ENCODE assay signal across 22 cellular contexts in genomic region chr18:22175326-22175725, GRCh38. TPM values are rescaled to one million over a fixed set of nuclear protein-coding genes. Genes with fewer than 3 reads are reported as not detected.
DNase-seq lines count a peak whose midpoint lies in the region; ATAC-seq and TF ChIP-seq lines count a peak whose summit lies in the region.
"Had no signal": no experiment of that assay in that cellular context is flagged by ENCODE, and none has a peak within 500 bp of the region (broad histone marks: within the 10 kb centered on the region; RNA-seq: fewer than 3 reads in every experiment).

No MANE protein-coding gene starts in this region.

- H3K9ac ChIP-seq in endocrine pancreas (ENCODE audit: control insufficient read depth, insufficient read depth, low read length) (no peak overlapping the region), mucosa of stomach (ENCODE audit: low read length) (peak overlapping the region; percentile 87)
- H3K9ac ChIP-seq: BLaER1 treated with 17β-estradiol and CSF1 and Interleukin-3, amounts not matched to agents 10 nM and 100 nM; SK-N-SH had no signal

- ATAC-seq in upper lobe of left lung (ENCODE audit: low FRiP score in 2 of 2) (no peak), GM21367 (IDR thresholded peaks at IDR 0.05; ENCODE audit: unreplicated experiment) (no peak)

- no peak overlapping the region for H3K27ac Mint-ChIP-seq in activated naive CD4-positive, alpha-beta T cell treated with anti-CD3 and anti-CD28 coated beads for 36 hours

- no peaks in the 10 kb centered on the region for H3K9me3 Mint-ChIP-seq in activated naive CD4-positive, alpha-beta T cell treated with anti-CD3 and anti-CD28 coated beads for 36 hours

- peaks cover 43% of the 10 kb centered on the region for H3K4me1 ChIP-seq in cardiac muscle cell (ENCODE audit: low read depth)
- peaks cover 23% of the 10 kb centered on the region for H3K4me1 ChIP-seq in endocrine pancreas (ENCODE audit: control insufficient read depth, insufficient read depth, low read length)
- peaks cover 20% of the 10 kb centered on the region for H3K4me1 ChIP-seq in mucosa of stomach (ENCODE audit: control insufficient read depth, insufficient read depth, low read length)
- peaks cover 11 to 52% (median 15%) of the 10 kb centered on the region in 4 donors for H3K4me1 ChIP-seq in upper lobe of left lung

- peaks cover 47% of the 10 kb centered on the region for H3K36me3 ChIP-seq in cardiac muscle cell
- H3K36me3 ChIP-seq in endocrine pancreas (ENCODE audit: control insufficient read depth, insufficient read depth, low read length) = no peaks in the 10 kb centered on the region
- peaks cover 36% of the 10 kb centered on the region for H3K36me3 ChIP-seq in mucosa of stomach (ENCODE audit: control insufficient read depth, insufficient read depth, low read length)
- peaks cover 0 to 23% (median 3%) of the 10 kb centered on the region in 4 donors for H3K36me3 ChIP-seq in upper lobe of left lung
- H3K36me3 ChIP-seq: esophagus squamous epithelium had no signal

- CTCF ChIA-PET in activated naive CD4-positive, alpha-beta T cell treated with anti-CD3 and anti-CD28 coated beads for 36 hours (lab: Charles Lee) = no interaction called here

- intact Hi-C loops in cardiac septum (cut with DNase I) = loop anchor here (2.0 kb wide), 1 partner anchor 385 kb away; no protein-coding TSS in a partner anchor
- intact Hi-C loops in activated naive CD4-positive, alpha-beta T cell treated with anti-CD3 and anti-CD28 coated beads for 36 hours (cut with micrococcal nuclease) = no loop called here

- H3K4me3 Mint-ChIP-seq in activated naive CD4-positive, alpha-beta T cell treated with anti-CD3 and anti-CD28 coated beads for 36 hours = no peak overlapping the region

- no peaks in the 10 kb centered on the region for H3K27me3 ChIP-seq in cardiac muscle cell
- no peaks in the 10 kb centered on the region for H3K27me3 ChIP-seq in endocrine pancreas (ENCODE audit: control insufficient read depth, insufficient read depth, low read length)
- peaks cover 2% of the 10 kb centered on the region for H3K27me3 ChIP-seq in mucosa of stomach (ENCODE audit: control insufficient read depth, insufficient read depth, low read length)
- peaks cover 0 to 5% (median 1%) of the 10 kb centered on the region in 4 donors for H3K27me3 ChIP-seq in upper lobe of left lung

- peak in 1 of 4 donors; percentile 5 for TF ChIP-seq EP300 in upper lobe of left lung (IDR thresholded peaks at IDR 0.05)

- peak overlapping the region; percentile 99 for H3K27ac ChIP-seq in cardiac muscle cell
- peak overlapping the region; percentile 94 to 98 (median 97) for H3K27ac ChIP-seq in upper lobe of left lung
- H3K27ac ChIP-seq: BLaER1 treated with 17β-estradiol and CSF1 and Interleukin-3, amounts not matched to agents 10 nM and 100 nM; esophagus squamous epithelium; PC-9; skin epidermis; tibial nerve had no signal

- H3K9me3 ChIP-seq in cardiac muscle cell (ENCODE audit: low read depth) (no peaks in the 10 kb centered on the region), endocrine pancreas (ENCODE audit: control insufficient read depth, low read length) (no peaks in the 10 kb centered on the region), mucosa of stomach (ENCODE audit: control insufficient read depth, low read length) (no peaks in the 10 kb centered on the region), upper lobe of left lung (no peaks in the 10 kb centered on the region)
- H3K9me3 ChIP-seq: esophagus squamous epithelium, SK-N-SH, tibial nerve had no signal

- H3K4me3 ChIP-seq in cardiac muscle cell (peak overlapping the region; percentile 94), endocrine pancreas (ENCODE audit: control insufficient read depth, insufficient read depth, low read length) (peak overlapping the region; percentile 57), mucosa of stomach (ENCODE audit: low read length) (peak overlapping the region; percentile 63), upper lobe of left lung (peak overlapping the region in 2 of 4 donors; percentile 73 to 78)
- H3K4me3 ChIP-seq: BLaER1 treated with 17β-estradiol and CSF1 and Interleukin-3, amounts not matched to agents 10 nM and 100 nM; esophagus squamous epithelium; skin epidermis had no signal

- H3K4me1 Mint-ChIP-seq in activated naive CD4-positive, alpha-beta T cell treated with anti-CD3 and anti-CD28 coated beads for 36 hours (ENCODE audit: low read depth) = peaks cover 7% of the 10 kb centered on the region

- TF ChIP-seq CTCF in cardiac muscle cell (IDR thresholded peaks at IDR 0.05; ENCODE audit: low read depth, low read length) (no peak), upper lobe of left lung (IDR thresholded peaks at IDR 0.05) (no peak)

- DNase-seq in cardiac muscle cell (ENCODE audit: low read depth in 1 of 2, low spot score in 1 of 2) (no peak), cardiac septum (ENCODE audit: low spot score) (no peak), upper lobe of left lung (no peak), DMS 273 treated with DMSO at 0.1 percent for 48 hours (lab: John Stamatoyannopoulos, UW) (no peak)
- DNase-seq in activated naive CD4-positive, alpha-beta T cell treated with anti-CD3 and anti-CD28 coated beads for 36 hours = no peak
- DNase-seq: 8988T; activated CD4-positive, CD25-positive, alpha-beta regulatory T cell treated with anti-CD3 and anti-CD28 coated beads, Interleukin-2, amount 50 U/mL, for 72 hours; activated effector memory CD4-positive, alpha-beta T cell treated with anti-CD3 and anti-CD28 coated beads, Interleukin-2, amount 50 U/mL, for 16 hours; DMS153; esophagus squamous epithelium; NCI-H1105 treated with DMSO at 0.1 percent for 48 hours; NCI-H2171; NCI-H748 treated with DMSO at 0.1 percent for 48 hours; PC-9; SK-N-SH; T-helper 9 cell had no signal

- no peak for TF ChIP-seq POLR2A in upper lobe of left lung (IDR thresholded peaks at IDR 0.05)

- WGBS in upper lobe of left lung, 2 donors = 61 to 69% methylated on average over 4 of the region's 4 CpGs

- H3K27me3 Mint-ChIP-seq in activated naive CD4-positive, alpha-beta T cell treated with anti-CD3 and anti-CD28 coated beads for 36 hours (ENCODE audit: low read depth) = peaks cover 58% of the 10 kb centered on the region

- H3K36me3 Mint-ChIP-seq in activated naive CD4-positive, alpha-beta T cell treated with anti-CD3 and anti-CD28 coated beads for 36 hours (ENCODE audit: low read depth) = no peaks in the 10 kb centered on the region

RNA-seq across cellular contexts. Expression of gene GATA6, which starts 5.9 kb away (rescaled TPM):
- total RNA-seq in cardiac muscle cell (182 and 187 TPM in 2 replicates), cardiac septum (76.2 TPM), upper lobe of left lung (10 to 100 TPM; 29.7 to 52.8 (median 41.4) TPM)
- 104 and 126 TPM in 2 replicates for polyA plus RNA-seq in cardiac muscle cell
- not detected for total RNA-seq in activated naive CD4-positive, alpha-beta T cell treated with anti-CD3 and anti-CD28 coated beads for 36 hours
- polyA plus RNA-seq: SK-N-SH had no signal

Comparison
In these comparisons a context has a peak if more than half of its experiments do, and no peak if none do; other contexts are left out.
1. RNA of gene GATA6, which starts 5.9 kb away (total RNA-seq): 182 to 187 TPM in cardiac muscle cell, 76.2 TPM in cardiac septum (single experiment) and 29.7 to 52.8 TPM in upper lobe of left lung; not detected in activated naive CD4-positive, alpha-beta T cell treated with anti-CD3 and anti-CD28 coated beads for 36 hours; every median in the first group is over 10 times any median in the second.